21 cellular contexts compared by ENCODE assay signal in the genomic region with DNA sequence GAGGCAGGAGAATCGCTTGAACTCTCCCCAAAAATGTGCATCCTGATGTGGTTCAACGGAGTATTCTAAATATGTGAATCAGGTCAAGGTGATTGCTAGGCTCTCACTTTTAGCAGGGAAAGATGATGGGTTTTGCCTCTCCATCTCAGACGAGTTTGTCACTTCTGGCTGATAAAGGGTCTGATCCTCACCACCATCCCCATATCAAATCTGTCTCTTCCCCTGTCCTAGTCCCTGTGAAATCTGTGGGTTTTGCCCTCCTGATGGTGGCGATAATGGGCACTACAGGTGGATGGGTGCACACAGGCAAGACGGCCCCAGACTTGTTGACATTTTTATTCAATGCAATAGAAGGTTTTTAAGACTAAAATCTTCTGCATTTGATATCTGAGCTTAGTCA.
"Had no signal": no experiment of that assay in that cellular context is flagged by ENCODE, and none has a peak within 500 bp of the region (broad histone marks: within the 10 kb centered on the region; RNA-seq: fewer than 3 reads in every experiment).

No MANE protein-coding gene starts in this region.

- H3K4me1 ChIP-seq: SJSA1 had no signal

- H3K9me3 ChIP-seq: SJSA1 had no signal

- H3K27me3 ChIP-seq: SJSA1 had no signal

- DNase-seq: KBM-7, MV-4-11, NCI-H1092, NCI-H1105 treated with DMSO at 0.1 percent for 48 hours, NCI-H1417 treated with DMSO at 0.1 percent for 48 hours, NCI-H146, NCI-H1694 treated with DMSO at 0.1 percent for 48 hours, NCI-H1930, NCI-H2081, NCI-H2107, NCI-H226, NCI-H446, NCI-H510A, NCI-H524 treated with DMSO at 0.1 percent for 48 hours, NCI-H69, NCI-H774, Right ventricle myocardium superior, RPMI8226, SIG-M5 had no signal

- H3K36me3 ChIP-seq: SJSA1 had no signal

- H3K27ac ChIP-seq: SJSA1, SK-N-MC had no signal

- H3K4me3 ChIP-seq: SJSA1, SK-N-MC had no signal
